In genomic region chr15:76961277-76962010, GRCh38 we compare ENCODE assay signal across 25 cellular contexts. TPM values are rescaled to one million over a fixed set of nuclear protein-coding genes. Genes with fewer than 3 reads are reported as not detected.
DNase-seq lines count a peak whose midpoint lies in the region; ATAC-seq, FAIRE-seq and TF ChIP-seq lines count a peak whose summit lies in the region.
"Had no signal": no experiment of that assay in that cellular context is flagged by ENCODE, and none has a peak within 500 bp of the region (broad histone marks: within the 10 kb centered on the region; RNA-seq: fewer than 3 reads in every experiment).

No MANE protein-coding gene starts in this region.

- no peak overlapping the region for H4K91ac ChIP-seq in trophoblast cell (ENCODE audit: low read depth, low read length)

- H3K18ac ChIP-seq in trophoblast cell (ENCODE audit: low read length): no peak overlapping the region

- H4K8ac ChIP-seq in trophoblast cell (ENCODE audit: low read depth, low read length): no peak overlapping the region

- H3K79me2 ChIP-seq in K562 (ENCODE audit: control insufficient read depth, insufficient read depth, low read length): no peaks in the 10 kb centered on the region
- H3K79me2 ChIP-seq in trophoblast cell (ENCODE audit: control insufficient read depth, insufficient read depth, low read length, poor library complexity): no peaks in the 10 kb centered on the region

- no peak overlapping the region for H2BK120ac ChIP-seq in trophoblast cell (ENCODE audit: insufficient read depth, low read length, poor library complexity)

- no peak overlapping the region for H3K4ac ChIP-seq in trophoblast cell (ENCODE audit: low read depth, low read length)

- no peak overlapping the region for H3K27ac ChIP-seq in K562 (ENCODE audit: extremely low read depth, low read depth, low read length)
- H3K27ac ChIP-seq in trophoblast cell (ENCODE audit: low read depth, low read length): peak overlapping the region; percentile 5
- no peak overlapping the region for H3K27ac ChIP-seq in RWPE1
- H3K27ac ChIP-seq: epithelial cell of prostate, KMS-11, neutrophil had no signal

- no peaks in the 10 kb centered on the region for H3K9me1 ChIP-seq in K562 (ENCODE audit: control insufficient read depth, insufficient read depth, low read length)

- POLR2A ChIA-PET in K562 (lab: Yijun Ruan, JAX) (interaction anchor here (0.6 to 1.2 kb wide), 2 partner anchors 9 to 768 kb away, joined by 3 read pairs; no protein-coding TSS in a partner anchor), RWPE1 (lab: Yijun Ruan, JAX; ENCODE audit: low non-redundant PET) (no interaction called here)

- no peaks in the 10 kb centered on the region for H3K4me1 ChIP-seq in K562 (replicated peaks in 1 of 2; ENCODE audit: control insufficient read depth in 2 of 2, insufficient read depth in 2 of 2, low read length in 2 of 2)
- H3K4me1 ChIP-seq in trophoblast cell (ENCODE audit: control insufficient read depth in 1 of 2, insufficient read depth in 2 of 2, low read length in 2 of 2): peaks cover 4 to 14% of the 10 kb centered on the region in 2 experiments

- H3K27me3 ChIP-seq in K562 (ENCODE audit: control insufficient read depth in 2 of 2, insufficient read depth in 2 of 2, low read length in 2 of 2) (peaks cover 24 to 34% of the 10 kb centered on the region in 2 experiments), trophoblast cell (ENCODE audit: insufficient read depth, low read length) (no peaks in the 10 kb centered on the region)

- no peak for FAIRE-seq in K562 (lab: Jason Lieb, UNC)
- FAIRE-seq: G401.6, GM19239 had no signal

- H3K23ac ChIP-seq in trophoblast cell (ENCODE audit: low read length): no peak overlapping the region

- 16% methylated on average over 6 of the region's 6 CpGs for WGBS in K562 (ENCODE audit: insufficient coverage, low coverage, missing lambda C conversion rate)
- no CpG with 5 or more reads among the region's 6 CpGs for WGBS in trophoblast cell (ENCODE audit: extremely low coverage, insufficient coverage, insufficient read length)

- no peak for TF ChIP-seq RAD21 in K562 (CRISPR knock-in tag; conservative IDR thresholded peaks at IDR 0.05 in 1 of 2, IDR thresholded peaks at IDR 0.05 in 1 of 2)

- intact Hi-C loops in K562 (cut with micrococcal nuclease): no loop called here

- in situ Hi-C loops in K562 (cut with MboI): no loop called here

- no peak overlapping the region for H2BK5ac ChIP-seq in trophoblast cell (ENCODE audit: low read depth, low read length, poor library complexity)

- H3K9ac ChIP-seq in K562 (ENCODE audit: insufficient read depth in 1 of 2, low read depth in 2 of 2, low read length in 2 of 2) (no peak overlapping the region), trophoblast cell (ENCODE audit: low read length) (no peak overlapping the region)
- H3K9ac ChIP-seq: KMS-11 had no signal

- BruUV-seq in K562 (replicated peaks; lab: Mats Ljungman, UMichigan): no TSS peak

- TF ChIP-seq EP300 in K562 (IDR thresholded peaks at IDR 0.05; ENCODE audit: low read length): no peak

- ATAC-seq in K562 (0 out of 3 replicates have a peak, but pooled peaks have one; percentile 34), GM18498 (IDR thresholded peaks at IDR 0.05; ENCODE audit: unreplicated experiment) (no peak)
- ATAC-seq: HCT116; stimulated activated naive CD8-positive, alpha-beta T cell treated with anti-CD3 and anti-CD28 coated beads, Interleukin-15, amount 100 ng/mL, for 72 hours had no signal

- H3K14ac ChIP-seq in trophoblast cell (ENCODE audit: low read length): no peak overlapping the region

- TF ChIP-seq POLR2A in K562 (conservative IDR thresholded peaks at IDR 0.05): no peak

- no peak overlapping the region for H3K4me3 ChIP-seq in K562
- no peak overlapping the region for H3K4me3 ChIP-seq in trophoblast cell (ENCODE audit: low read depth, low read length)

- no peak overlapping the region for H4K12ac ChIP-seq in trophoblast cell (ENCODE audit: low read depth, low read length)

- H4K20me1 ChIP-seq in K562 (replicated peaks; ENCODE audit: control insufficient read depth, insufficient read depth, low read length): no peaks in the 10 kb centered on the region

- no peak overlapping the region for H2AFZ ChIP-seq in K562 (ENCODE audit: low read depth, low read length)
- no peak overlapping the region for H2AFZ ChIP-seq in trophoblast cell (ENCODE audit: insufficient read depth, low read length, poor library complexity)

- no peaks in the 10 kb centered on the region for H3K9me3 ChIP-seq in K562 (replicated peaks; ENCODE audit: control insufficient read depth, insufficient read depth, low read depth, low read length)
- no peaks in the 10 kb centered on the region for H3K9me3 ChIP-seq in trophoblast cell (ENCODE audit: insufficient read depth, low read depth, low read length)
- H3K9me3 ChIP-seq: neutrophil had no signal

- H3K79me1 ChIP-seq in trophoblast cell (ENCODE audit: low read length): peaks cover 2% of the 10 kb centered on the region

- H3K36me3 ChIP-seq in K562 (ENCODE audit: control insufficient read depth, insufficient read depth, low read length) (no peaks in the 10 kb centered on the region), trophoblast cell (ENCODE audit: control insufficient read depth in 1 of 2, insufficient read depth in 2 of 2, low read length in 2 of 2) (no peaks in the 10 kb centered on the region)
- H3K36me3 ChIP-seq: neutrophil had no signal

- H2AK5ac ChIP-seq in trophoblast cell (ENCODE audit: low read length): no peak overlapping the region

- H2BK12ac ChIP-seq in trophoblast cell (ENCODE audit: low read length): no peak overlapping the region

- DNase-seq in HT1080 (ENCODE audit: low read depth) (peak; percentile 3), K562 (ENCODE audit: extremely low read depth in 1 of 4, low spot score in 3 of 4) (no peak), iris pigment epithelial cell (ENCODE audit: low read depth) (peak; percentile 27), trophoblast cell (no peak), ureter (ENCODE audit: low spot score) (no peak), RWPE1 (ENCODE audit: low spot score) (no peak)
- DNase-seq in effector CD4-positive, alpha-beta T cell: no peak
- DNase-seq: activated effector memory CD4-positive, alpha-beta T cell treated with Interleukin-2 at 50 U/mL for 16 hours; activated naive CD8-positive, alpha-beta T cell treated with anti-CD3 and anti-CD28 coated beads, Interleukin-2, amount 10 ng/mL, durations not matched to agents 7 days and 5 days; activated T-cell treated with anti-CD3 and anti-CD28 coated beads for 4 hours; DMS53; kidney glomerular epithelial cell; mammary epithelial cell; NCI-H1436 treated with DMSO at 0.1 percent for 48 hours; NCI-H345; RPMI8226; stimulated activated naive CD8-positive, alpha-beta T cell treated with anti-CD3 and anti-CD28 coated beads, Interleukin-15, amount 100 ng/mL, for 72 hours; T-helper 2 cell had no signal

- CTCF ChIA-PET in K562 (lab: Yijun Ruan, JAX; ENCODE audit: low intra/inter-chr PET ratio) (no interaction called here), RWPE1 (lab: Yijun Ruan, JAX) (no interaction called here)

- no peak overlapping the region for H3K4me2 ChIP-seq in K562 (ENCODE audit: insufficient read depth, low read length)
- H3K4me2 ChIP-seq in trophoblast cell (ENCODE audit: low read length): no peak overlapping the region
- H3K4me2 ChIP-seq: KMS-11 had no signal

- TF ChIP-seq CTCF in K562 (IDR thresholded peaks at IDR 0.05 in 2 of 3, conservative IDR thresholded peaks at IDR 0.05 in 1 of 3; ENCODE audit: insufficient read depth in 2 of 3, low read depth in 1 of 3, low read length in 3 of 3): no peak
- TF ChIP-seq CTCF in RWPE1 (conservative IDR thresholded peaks at IDR 0.05; ENCODE audit: low read depth): no peak

RNA-seq across cellular contexts. Expression of gene RCN2, which starts 29.9 kb away (rescaled TPM):
- total RNA-seq in HT1080 (2014; rRNA removed; shearing (Covaris generic)): 57.0 and 67.7 TPM in 2 replicates
- polyA plus RNA-seq in HT1080 (2015; cell fraction: cytosol; rRNA removed): 155 and 170 TPM in 2 replicates
- polyA plus RNA-seq in HT1080 (2015; cell fraction: nucleus; rRNA removed): 91.1 and 98.2 TPM in 2 replicates
- total RNA-seq in K562 (2011; cell fraction: chromatin; rRNA removed; ENCODE audit: low replicate concordance): 11.5 and 48.1 TPM in 2 replicates
- 16.4 and 16.5 TPM in 2 replicates for total RNA-seq in K562 (2011; cell fraction: nucleolus; rRNA removed)
- total RNA-seq in K562 (2011; cell fraction: nucleoplasm; rRNA removed): 29.3 and 45.6 TPM in 2 replicates
- 19.5 and 24.0 TPM in 2 replicates for total RNA-seq in K562 (2014; rRNA removed)
- 56.3 and 58.4 TPM in 2 replicates for total RNA-seq in K562 (2014; rRNA removed; fragmentation: Illumina TruSeq; extraction: Trizol)
- 48.4 and 52.8 TPM in 2 replicates for total RNA-seq in K562 (2015; rRNA removed; fragmentation: Illumina TruSeq; extraction: Trizol)
- 33.6 and 34.3 TPM in 2 replicates for total RNA-seq in K562 (2021)
- 45.7 and 59.8 TPM in 2 replicates for polyA plus RNA-seq in K562 (2011; rRNA removed)
- polyA plus RNA-seq in K562 (2011; cell fraction: cytosol; rRNA removed): 10.4 and 17.3 TPM in 2 replicates
- polyA plus RNA-seq in K562 (2011; cell fraction: nucleus; rRNA removed): 10.6 and 17.8 TPM in 2 replicates
- 27.4 and 32.0 TPM in 2 replicates for polyA plus RNA-seq in K562 (2012)
- 47.4 and 56.3 TPM in 2 replicates for polyA plus RNA-seq in K562 (2014; fragmentation: Illumina TruSeq; extraction: Trizol)
- 10 to 100 TPM; 20.9 to 26.3 TPM for polyA plus RNA-seq in K562 (2014; fragmentation: Nextera tagmentation; extraction: Ambion mirVana)
- 63.1 and 63.6 TPM in 2 replicates for polyA plus RNA-seq in K562 (2014; rRNA removed)
- polyA minus RNA-seq in K562 (2011; rRNA and poly(A)+ RNA removed): 30.4 and 39.1 TPM in 2 replicates
- polyA minus RNA-seq in K562 (2011; cell fraction: cytosol; rRNA and poly(A)+ RNA removed): 10.3 and 12.0 TPM in 2 replicates
- 6.5 and 10.8 TPM in 2 replicates for polyA minus RNA-seq in K562 (2011; cell fraction: nucleus; rRNA and poly(A)+ RNA removed)
- polyA plus RNA-seq in trophoblast cell (2013): 98.8 and 106 TPM in 2 replicates
- 47.4 TPM for total RNA-seq in ureter

RNA-seq across cellular contexts. Expression of gene PSTPIP1, which starts 33.5 kb away (rescaled TPM):
- total RNA-seq in HT1080 (2014; rRNA removed; shearing (Covaris generic)): 0.53 TPM in 1 of 2 replicates, not detected in the other
- 0.22 and 0.25 TPM in 2 replicates for polyA plus RNA-seq in HT1080 (2015; cell fraction: cytosol; rRNA removed)
- 0.23 and 0.29 TPM in 2 replicates for polyA plus RNA-seq in HT1080 (2015; cell fraction: nucleus; rRNA removed)
- not detected in 2 replicates for total RNA-seq in K562 (2011; cell fraction: chromatin; rRNA removed; ENCODE audit: low replicate concordance)
- total RNA-seq in K562 (2011; cell fraction: nucleolus; rRNA removed): not detected in 2 replicates
- total RNA-seq in K562 (2011; cell fraction: nucleoplasm; rRNA removed): not detected in 2 replicates
- not detected in 2 replicates for total RNA-seq in K562 (2014; rRNA removed)
- total RNA-seq in K562 (2014; rRNA removed; fragmentation: Illumina TruSeq; extraction: Trizol): not detected in 2 replicates
- not detected in 2 replicates for total RNA-seq in K562 (2015; rRNA removed; fragmentation: Illumina TruSeq; extraction: Trizol)
- 0.58 TPM in 1 of 2 replicates, not detected in the other for total RNA-seq in K562 (2021)
- not detected in 2 replicates for polyA plus RNA-seq in K562 (2011; rRNA removed)
- 0.12 TPM in 1 of 2 replicates, not detected in the other for polyA plus RNA-seq in K562 (2011; cell fraction: cytosol; rRNA removed)
- polyA plus RNA-seq in K562 (2011; cell fraction: nucleus; rRNA removed): 0.11 and 0.15 TPM in 2 replicates
- polyA plus RNA-seq in K562 (2012): not detected in 2 replicates
- not detected in 2 replicates for polyA plus RNA-seq in K562 (2014; fragmentation: Illumina TruSeq; extraction: Trizol)
- polyA plus RNA-seq in K562 (2014; fragmentation: Nextera tagmentation; extraction: Ambion mirVana): not detected
- not detected in 2 replicates for polyA plus RNA-seq in K562 (2014; rRNA removed)
- not detected in 2 replicates for polyA minus RNA-seq in K562 (2011; rRNA and poly(A)+ RNA removed)
- not detected in 2 replicates for polyA minus RNA-seq in K562 (2011; cell fraction: cytosol; rRNA and poly(A)+ RNA removed)
- not detected in 2 replicates for polyA minus RNA-seq in K562 (2011; cell fraction: nucleus; rRNA and poly(A)+ RNA removed)
- 0.04 TPM in 1 of 2 replicates, not detected in the other for polyA plus RNA-seq in trophoblast cell (2013)
- total RNA-seq in ureter: 12.3 TPM

RNA-seq across cellular contexts. Expression of gene SCAPER, which starts 56.3 kb away (rescaled TPM):
- total RNA-seq in HT1080 (2014; rRNA removed; shearing (Covaris generic)): 4.3 and 6.2 TPM in 2 replicates
- polyA plus RNA-seq in HT1080 (2015; cell fraction: cytosol; rRNA removed): 6.8 and 8.1 TPM in 2 replicates
- polyA plus RNA-seq in HT1080 (2015; cell fraction: nucleus; rRNA removed): 6.8 and 10.2 TPM in 2 replicates
- total RNA-seq in K562 (2011; cell fraction: chromatin; rRNA removed; ENCODE audit: low replicate concordance): 6.0 and 20.4 TPM in 2 replicates
- total RNA-seq in K562 (2011; cell fraction: nucleolus; rRNA removed): 1.8 and 4.1 TPM in 2 replicates
- total RNA-seq in K562 (2011; cell fraction: nucleoplasm; rRNA removed): 4.1 and 4.6 TPM in 2 replicates
- total RNA-seq in K562 (2014; rRNA removed): 2.8 and 2.9 TPM in 2 replicates
- total RNA-seq in K562 (2014; rRNA removed; fragmentation: Illumina TruSeq; extraction: Trizol): 5.7 and 7.9 TPM in 2 replicates
- 4.1 and 5.1 TPM in 2 replicates for total RNA-seq in K562 (2015; rRNA removed; fragmentation: Illumina TruSeq; extraction: Trizol)
- total RNA-seq in K562 (2021): 5.0 and 7.3 TPM in 2 replicates
- polyA plus RNA-seq in K562 (2011; rRNA removed): 1.3 and 1.4 TPM in 2 replicates
- 0.49 and 0.83 TPM in 2 replicates for polyA plus RNA-seq in K562 (2011; cell fraction: cytosol; rRNA removed)
- polyA plus RNA-seq in K562 (2011; cell fraction: nucleus; rRNA removed): 1.5 and 1.7 TPM in 2 replicates
- 2.3 and 2.9 TPM in 2 replicates for polyA plus RNA-seq in K562 (2012)
- 3.0 and 5.6 TPM in 2 replicates for polyA plus RNA-seq in K562 (2014; fragmentation: Illumina TruSeq; extraction: Trizol)
- 1 to 10 TPM; 3.0 to 3.2 TPM for polyA plus RNA-seq in K562 (2014; fragmentation: Nextera tagmentation; extraction: Ambion mirVana)
- polyA plus RNA-seq in K562 (2014; rRNA removed): 1.4 and 5.9 TPM in 2 replicates
- 2.9 and 6.4 TPM in 2 replicates for polyA minus RNA-seq in K562 (2011; rRNA and poly(A)+ RNA removed)
- 1.8 and 3.0 TPM in 2 replicates for polyA minus RNA-seq in K562 (2011; cell fraction: cytosol; rRNA and poly(A)+ RNA removed)
- polyA minus RNA-seq in K562 (2011; cell fraction: nucleus; rRNA and poly(A)+ RNA removed): 4.8 and 13.6 TPM in 2 replicates
- polyA plus RNA-seq in trophoblast cell (2013): 5.5 and 5.9 TPM in 2 replicates
- total RNA-seq in ureter: 45.9 TPM

Comparison
In these comparisons a context has a peak if more than half of its experiments do, and no peak if none do; other contexts are left out.
1. DNase-seq: peak in HT1080 (single experiment) and iris pigment epithelial cell (single experiment); none in K562 (0 of 4), trophoblast cell (0 of 2), ureter (single experiment), effector CD4-positive, alpha-beta T cell (single experiment) and RWPE1 (single experiment).